ENCODE assay signal across 14 cellular contexts in genomic region chr14:89336338-89336737, GRCh38.
DNase-seq lines count a peak whose midpoint lies in the region; FAIRE-seq and TF ChIP-seq lines count a peak whose summit lies in the region.
"Had no signal": no experiment of that assay in that cellular context is flagged by ENCODE, and none has a peak within 500 bp of the region (broad histone marks: within the 10 kb centered on the region; RNA-seq: fewer than 3 reads in every experiment).

No MANE protein-coding gene starts in this region.

- H3K4me3 ChIP-seq in BE2C (ENCODE audit: low read depth, low read length): no peak overlapping the region
- no peak overlapping the region for H3K4me3 ChIP-seq in HUES48 (ENCODE audit: low read depth, low read length)
- H3K4me3 ChIP-seq in tibial artery: no peak overlapping the region
- H3K4me3 ChIP-seq in hepatocyte: no peak overlapping the region

- intact Hi-C loops in tibial artery (cut with DNase I; ENCODE audit: low total_unique reads): no loop called here

- H3K27me3 ChIP-seq in BE2C: no peaks in the 10 kb centered on the region
- H3K27me3 ChIP-seq in HUES48 (ENCODE audit: control insufficient read depth, insufficient read depth, low read length): no peaks in the 10 kb centered on the region
- no peaks in the 10 kb centered on the region for H3K27me3 ChIP-seq in tibial artery
- H3K27me3 ChIP-seq in hepatocyte: no peaks in the 10 kb centered on the region
- H3K27me3 ChIP-seq: neutrophil had no signal

- H3K9me3 ChIP-seq in BE2C (no peaks in the 10 kb centered on the region), HUES48 (ENCODE audit: control insufficient read depth, insufficient read depth, low read length) (no peaks in the 10 kb centered on the region), tibial artery (no peaks in the 10 kb centered on the region), hepatocyte (ENCODE audit: low read depth) (no peaks in the 10 kb centered on the region)
- H3K9me3 ChIP-seq: neutrophil had no signal

- H3K4me1 ChIP-seq in BE2C (no peaks in the 10 kb centered on the region), HUES48 (ENCODE audit: control insufficient read depth, insufficient read depth, low read length) (peaks cover 40% of the 10 kb centered on the region), tibial artery (peaks cover 0 to 48% (median 24%) of the 10 kb centered on the region in 4 donors), hepatocyte (ENCODE audit: insufficient read depth) (peaks cover 36% of the 10 kb centered on the region)

- no peak overlapping the region for H3K27ac Mint-ChIP-seq in endothelial cell (ENCODE audit: unreplicated experiment)

- H3K9me2 ChIP-seq in hepatocyte (replicated peaks; ENCODE audit: insufficient read depth): no peaks in the 10 kb centered on the region

- H3K4me1 Mint-ChIP-seq in endothelial cell (ENCODE audit: unreplicated experiment): peaks cover 53% of the 10 kb centered on the region

- H3K27ac ChIP-seq in HUES48 (ENCODE audit: low read depth, low read length) (peak overlapping the region; percentile 73), tibial artery (no peak overlapping the region), hepatocyte (no peak overlapping the region)
- H3K27ac ChIP-seq: neutrophil had no signal

- no peak for DNase-seq in BE2C
- no peak for DNase-seq in GM12892 (ENCODE audit: insufficient read length)
- DNase-seq in endothelial cell (ENCODE audit: low spot score): no peak
- no peak for DNase-seq in tibial artery
- DNase-seq in hepatocyte (ENCODE audit: low spot score): no peak
- no peak for DNase-seq in activated CD4-positive, alpha-beta T cell treated with anti-CD3 and anti-CD28 coated beads for 48 hours
- no peak for DNase-seq in stimulated activated CD8-positive, alpha-beta memory T cell treated with anti-CD3 and anti-CD28 coated beads, Interleukin-4, amount 100 ng/mL, for 48 hours
- DNase-seq: activated naive CD4-positive, alpha-beta T cell; effector memory CD4-positive, alpha-beta T cell; NCI-H1092; stimulated activated CD4-positive, alpha-beta T cell treated with anti-CD3 and anti-CD28 coated beads, Interleukin-2, amount 100 ng/mL, for 24 hours had no signal

- no peak overlapping the region for H2AFZ ChIP-seq in hepatocyte

- peaks cover 38% of the 10 kb centered on the region for H3K79me2 ChIP-seq in hepatocyte

- no peak overlapping the region for H3K9ac ChIP-seq in HUES48 (ENCODE audit: low read depth, low read length)

- peaks cover 18% of the 10 kb centered on the region for H3K36me3 Mint-ChIP-seq in endothelial cell (ENCODE audit: low read depth, unreplicated experiment)

- FAIRE-seq in GM12892 (lab: Jason Lieb, UNC): peak; percentile 83
- FAIRE-seq: RCC 7860 had no signal

- WGBS in hepatocyte (ENCODE audit: low lambda C conversion rate, missing lambda C conversion rate): 87% methylated on average over 3 of the region's 3 CpGs

- H3K4me3 Mint-ChIP-seq in endothelial cell (ENCODE audit: unreplicated experiment): peak overlapping the region; percentile 53

- no peaks in the 10 kb centered on the region for H4K20me1 ChIP-seq in hepatocyte (ENCODE audit: insufficient read depth, poor library complexity, severe bottlenecking)

- no peak overlapping the region for H3K4me2 ChIP-seq in hepatocyte

- TF ChIP-seq CTCF in BE2C (IDR thresholded peaks at IDR 0.05; ENCODE audit: low read depth, low read length): 0 out of 2 replicates have a peak, but pooled peaks have one; percentile 5
- peak; percentile 30 for TF ChIP-seq CTCF in endothelial cell (IDR thresholded peaks at IDR 0.05; ENCODE audit: unreplicated experiment)
- no peak for TF ChIP-seq CTCF in tibial artery (IDR thresholded peaks at IDR 0.05)
- TF ChIP-seq CTCF in hepatocyte (IDR thresholded peaks at IDR 0.05; ENCODE audit: poor library complexity): no peak

- no peak for TF ChIP-seq POLR2A in GM12892 (IDR thresholded peaks at IDR 0.05; ENCODE audit: low read depth, low read length)

- H3K27me3 Mint-ChIP-seq in endothelial cell (ENCODE audit: unreplicated experiment): peaks cover 10% of the 10 kb centered on the region

- no peaks in the 10 kb centered on the region for H3K9me3 Mint-ChIP-seq in endothelial cell (ENCODE audit: unreplicated experiment)

- H3K36me3 ChIP-seq in BE2C (no peaks in the 10 kb centered on the region), HUES48 (ENCODE audit: control insufficient read depth, insufficient read depth, low read length) (peaks cover 13% of the 10 kb centered on the region), tibial artery (no peaks in the 10 kb centered on the region), hepatocyte (replicated peaks; ENCODE audit: insufficient read depth, low read depth) (no peaks in the 10 kb centered on the region)
- H3K36me3 ChIP-seq: neutrophil had no signal

Comparison
In these comparisons a context has a peak if more than half of its experiments do, and no peak if none do; other contexts are left out.
1. CTCF ChIP-seq: peak in BE2C (single experiment) and endothelial cell (single experiment); none in tibial artery (0 of 2) and hepatocyte (single experiment).